Comparison of ENCODE assay signal across 1 cellular context in genomic region chr17:82056729-82057621, GRCh38.
TF ChIP-seq lines count a peak whose summit lies in the region.

No MANE protein-coding gene starts in this region.

TF ChIP-seq in IMR-90, 13 proteins besides CTCF, POLR2A, EP300 and RAD21:
- TF ChIP-seq CEBPB (IDR thresholded peaks at IDR 0.05; ENCODE audit: low read depth, low read length) (no peak), MAFK (IDR thresholded peaks at IDR 0.05; ENCODE audit: low read depth, low read length) (no peak), RFX5 (IDR thresholded peaks at IDR 0.05; ENCODE audit: low read depth, low read length) (no peak), ELK1 (IDR thresholded peaks at IDR 0.05; ENCODE audit: borderline replicate concordance, low read depth, low read length) (no peak), MAZ (IDR thresholded peaks at IDR 0.05; ENCODE audit: borderline replicate concordance, low read depth, low read length) (no peak), SMC3 (IDR thresholded peaks at IDR 0.05; ENCODE audit: low read depth, low read length) (no peak), FOS (IDR thresholded peaks at IDR 0.05; ENCODE audit: low read depth, low read length) (no peak), NFE2L2 (IDR thresholded peaks at IDR 0.05; ENCODE audit: low read depth, low read length) (no peak), BHLHE40 (IDR thresholded peaks at IDR 0.05; ENCODE audit: low read depth, low read length) (no peak), USF2 (IDR thresholded peaks at IDR 0.05; ENCODE audit: low read depth, low read length) (no peak), MXI1 (IDR thresholded peaks at IDR 0.05; ENCODE audit: borderline replicate concordance, low read depth, low read length) (no peak), RCOR1 (IDR thresholded peaks at IDR 0.05; ENCODE audit: insufficient replicate concordance, low read length) (no peak), CHD1 (IDR thresholded peaks at IDR 0.05; ENCODE audit: low read depth, low read length) (no peak)
